In the genomic region with DNA sequence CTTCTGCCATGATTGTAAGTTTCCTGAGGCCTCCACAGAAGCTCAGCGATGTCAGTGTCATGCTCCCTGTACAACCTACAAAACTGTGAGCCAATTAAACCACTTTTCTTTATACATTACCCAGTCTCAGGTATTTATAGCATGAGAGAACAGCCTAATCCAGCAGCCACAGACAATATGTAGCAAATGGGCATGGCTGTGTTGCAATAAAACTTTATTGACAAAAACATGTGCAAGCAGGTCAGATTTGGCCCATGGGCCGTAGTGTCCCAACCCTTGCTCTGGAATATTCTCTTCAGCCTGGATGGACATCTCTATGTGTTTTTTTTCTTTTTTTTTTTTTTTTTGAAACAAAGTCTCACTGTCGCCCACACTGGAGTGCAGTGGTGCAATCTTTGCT, we compare ENCODE assay signal across 23 cellular contexts.
"Had no signal": no experiment of that assay in that cellular context is flagged by ENCODE, and none has a peak within 500 bp of the region (broad histone marks: within the 10 kb centered on the region; RNA-seq: fewer than 3 reads in every experiment).

No MANE protein-coding gene starts in this region.

- H3K27me3 ChIP-seq: dorsolateral prefrontal cortex, esophagus muscularis mucosa, foreskin keratinocyte, left lung had no signal

- DNase-seq: dermis blood vessel endothelial cell; dorsolateral prefrontal cortex; effector CD4-positive, alpha-beta T cell; effector memory CD4-positive, alpha-beta T cell; foreskin keratinocyte; glutamatergic neuron; head of caudate nucleus; heart right ventricle; hippocampal formation; left cardiac atrium; left lung; left ventricle myocardium superior; lower lobe of right lung; mesenchymal stem cell; mucosa of descending colon; naive B cell had no signal

- H3K27ac ChIP-seq: coronary artery, dorsolateral prefrontal cortex, esophagus muscularis mucosa, foreskin keratinocyte, heart right ventricle, left lung, lower lobe of right lung had no signal

- ATAC-seq: foreskin keratinocyte, heart right ventricle, left cardiac atrium, left lung, left ventricle myocardium superior, lower lobe of right lung, mucosa of descending colon had no signal

- FAIRE-seq: colon, endothelial cell of umbilical vein, frontal cortex, islet of Langerhans, keratinocyte had no signal

- H3K36me3 ChIP-seq: esophagus muscularis mucosa, heart right ventricle, left lung, lower lobe of right lung had no signal

- H3K4me3 ChIP-seq: coronary artery, dorsolateral prefrontal cortex, esophagus muscularis mucosa, heart right ventricle, left lung, lower lobe of right lung, mucosa of descending colon had no signal

- H3K9me3 ChIP-seq: lower lobe of right lung, mucosa of descending colon had no signal

- H3K4me1 ChIP-seq: esophagus muscularis mucosa, foreskin keratinocyte, heart right ventricle, left lung, lower lobe of right lung had no signal
